Comparison of ENCODE assay signal across 2 cellular contexts in the genomic region with DNA sequence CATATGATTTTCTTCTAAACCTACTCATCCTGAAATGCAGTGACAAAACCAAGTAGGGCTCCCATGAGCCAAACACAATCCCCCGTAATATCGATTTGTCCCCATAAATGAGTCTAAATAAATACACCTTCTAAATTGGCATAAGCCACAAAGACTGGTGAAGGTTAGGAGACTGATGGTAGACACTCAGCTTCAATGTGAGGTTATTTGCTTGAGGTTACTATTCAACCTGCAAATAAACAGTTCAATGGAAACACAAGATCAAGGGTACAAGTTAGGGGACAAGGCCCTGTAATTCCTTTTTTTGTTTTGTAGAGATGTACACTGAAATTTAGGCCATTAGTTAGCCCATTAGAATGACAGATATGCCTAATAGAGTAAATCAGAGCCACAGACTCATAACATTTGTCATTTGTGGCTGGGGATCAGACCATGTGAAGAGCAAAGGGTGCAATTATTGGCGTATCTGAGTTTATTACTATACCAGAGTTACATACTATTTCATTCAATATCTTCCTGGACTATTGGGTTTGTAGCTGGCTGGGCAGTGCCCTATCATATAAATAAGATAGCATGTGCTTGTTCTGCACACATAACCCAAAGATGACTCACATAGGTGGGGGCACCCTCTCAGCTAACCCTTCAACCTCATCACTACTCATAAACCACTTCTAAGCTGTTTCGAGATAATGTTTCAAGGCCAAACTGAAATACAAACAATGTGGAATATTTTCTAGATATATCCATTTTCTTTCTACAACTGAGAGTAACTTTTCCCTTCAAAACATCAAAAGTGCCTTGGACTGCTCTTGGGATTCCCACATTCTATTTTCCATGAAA.
TF ChIP-seq lines count a peak whose summit lies in the region.

No MANE protein-coding gene starts in this region.

TF ChIP-seq in IMR-90, 13 proteins besides CTCF, POLR2A, EP300 and RAD21:
- TF ChIP-seq NFE2L2 (IDR thresholded peaks at IDR 0.05; ENCODE audit: low read depth, low read length): no peak
- peak; percentile 75; the same call in 1 of the 2 replicates for TF ChIP-seq MAZ (IDR thresholded peaks at IDR 0.05; ENCODE audit: borderline replicate concordance, low read depth, low read length)
- TF ChIP-seq CHD1 (IDR thresholded peaks at IDR 0.05; ENCODE audit: low read depth, low read length): no peak
- peak; percentile 79 for TF ChIP-seq FOS (IDR thresholded peaks at IDR 0.05; ENCODE audit: low read depth, low read length)
- TF ChIP-seq RFX5 (IDR thresholded peaks at IDR 0.05; ENCODE audit: low read depth, low read length): no peak
- 0 out of 2 replicates have a peak, but pooled peaks have one; percentile 48 for TF ChIP-seq BHLHE40 (IDR thresholded peaks at IDR 0.05; ENCODE audit: low read depth, low read length)
- no peak for TF ChIP-seq SMC3 (IDR thresholded peaks at IDR 0.05; ENCODE audit: low read depth, low read length)
- TF ChIP-seq, protein P1, sequence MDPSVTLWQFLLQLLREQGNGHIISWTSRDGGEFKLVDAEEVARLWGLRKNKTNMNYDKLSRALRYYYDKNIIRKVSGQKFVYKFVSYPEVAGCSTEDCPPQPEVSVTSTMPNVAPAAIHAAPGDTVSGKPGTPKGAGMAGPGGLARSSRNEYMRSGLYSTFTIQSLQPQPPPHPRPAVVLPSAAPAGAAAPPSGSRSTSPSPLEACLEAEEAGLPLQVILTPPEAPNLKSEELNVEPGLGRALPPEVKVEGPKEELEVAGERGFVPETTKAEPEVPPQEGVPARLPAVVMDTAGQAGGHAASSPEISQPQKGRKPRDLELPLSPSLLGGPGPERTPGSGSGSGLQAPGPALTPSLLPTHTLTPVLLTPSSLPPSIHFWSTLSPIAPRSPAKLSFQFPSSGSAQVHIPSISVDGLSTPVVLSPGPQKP (IDR thresholded peaks at IDR 0.05; ENCODE audit: borderline replicate concordance, low read depth, low read length): no peak
- TF ChIP-seq MAFK (IDR thresholded peaks at IDR 0.05; ENCODE audit: low read depth, low read length): no peak

TF ChIP-seq in WTC11, 78 proteins besides CTCF, POLR2A, EP300 and RAD21:
- TF ChIP-seq, protein P2, sequence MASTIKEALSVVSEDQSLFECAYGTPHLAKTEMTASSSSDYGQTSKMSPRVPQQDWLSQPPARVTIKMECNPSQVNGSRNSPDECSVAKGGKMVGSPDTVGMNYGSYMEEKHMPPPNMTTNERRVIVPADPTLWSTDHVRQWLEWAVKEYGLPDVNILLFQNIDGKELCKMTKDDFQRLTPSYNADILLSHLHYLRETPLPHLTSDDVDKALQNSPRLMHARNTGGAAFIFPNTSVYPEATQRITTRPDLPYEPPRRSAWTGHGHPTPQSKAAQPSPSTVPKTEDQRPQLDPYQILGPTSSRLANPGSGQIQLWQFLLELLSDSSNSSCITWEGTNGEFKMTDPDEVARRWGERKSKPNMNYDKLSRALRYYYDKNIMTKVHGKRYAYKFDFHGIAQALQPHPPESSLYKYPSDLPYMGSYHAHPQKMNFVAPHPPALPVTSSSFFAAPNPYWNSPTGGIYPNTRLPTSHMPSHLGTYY (CRISPR knock-in tag; IDR thresholded peaks at IDR 0.05): no peak
- TF ChIP-seq MXD4 (CRISPR knock-in tag; IDR thresholded peaks at IDR 0.05; ENCODE audit: borderline replicate concordance) (no peak), EMX1 (CRISPR knock-in tag; IDR thresholded peaks at IDR 0.05) (no peak)
